Comparison of ENCODE assay signal across 1 cellular context in genomic region chr18:45686892-45687611, GRCh38.
A peak's percentile ranks its signal among the peaks of the same experiment; 100 is the strongest.
TF ChIP-seq lines count a peak whose summit lies in the region.

No MANE protein-coding gene starts in this region.

TF ChIP-seq in K562, 482 proteins besides CTCF, POLR2A, EP300 and RAD21 (continued from another document):
- 0 out of 2 replicates have a peak, but pooled peaks have one; percentile 14 for TF ChIP-seq SMARCE1 (IDR thresholded peaks at IDR 0.05)
- no peak for TF ChIP-seq KLF16 (IDR thresholded peaks at IDR 0.05)
- TF ChIP-seq PHTF2 (CRISPR knock-in tag; IDR thresholded peaks at IDR 0.05) = no peak
TF ChIP-seq in K562: peak in this region for 23.
